Comparison of ENCODE assay signal across 8 cellular contexts in genomic region chr2:39128919-39129391, GRCh38. TPM values are rescaled to one million over a fixed set of nuclear protein-coding genes. Genes with fewer than 3 reads are reported as not detected.
A peak's percentile ranks its signal among the peaks of the same experiment; 100 is the strongest.
DNase-seq lines count a peak whose midpoint lies in the region; ATAC-seq, FAIRE-seq and TF ChIP-seq lines count a peak whose summit lies in the region.

No MANE protein-coding gene starts in this region.

- H3K4me2 ChIP-seq in OCI-LY7 (ENCODE audit: low read length) = peak overlapping the region; percentile 74

- TF ChIP-seq POLR2A in GM12891 (IDR thresholded peaks at IDR 0.05; ENCODE audit: low read depth, low read length) = no peak

- CTCF ChIA-PET in OCI-LY7 (lab: Charles Lee; ENCODE audit: unreplicated experiment) = no interaction called here

- no peaks in the 10 kb centered on the region for H3K9me3 ChIP-seq in OCI-LY7 (ENCODE audit: low read length)

- BruUV-seq in OCI-LY7 (replicated peaks; lab: Mats Ljungman, UMichigan) = no TSS peak

- H3K9me2 ChIP-seq in OCI-LY7 (ENCODE audit: insufficient read depth, low read length) = no peaks in the 10 kb centered on the region

- peak; percentile 53 for ATAC-seq in HG02678 (IDR thresholded peaks at IDR 0.05; ENCODE audit: unreplicated experiment)

- peak overlapping the region; percentile 77 for H3K27ac ChIP-seq in OCI-LY7 (ENCODE audit: low read depth, low read length, poor library complexity, severe bottlenecking)

- H2AFZ ChIP-seq in OCI-LY7 (ENCODE audit: low read length) = peak overlapping the region; percentile 92

- FAIRE-seq in GM12891 (lab: Jason Lieb, UNC) = no peak

- no peaks in the 10 kb centered on the region for H3K36me3 ChIP-seq in OCI-LY7 (ENCODE audit: insufficient read depth, low read length)

- intact Hi-C loops in OCI-LY7 (cut with micrococcal nuclease; ENCODE audit: unreplicated experiment) = loop anchor here (5.0 to 10.0 kb wide), 3 partner anchors 308 to 1464 kb away; partner anchors contain the start of gene MAP4K3

- no peaks in the 10 kb centered on the region for H4K20me1 ChIP-seq in OCI-LY7 (ENCODE audit: insufficient read depth, low read length)

- POLR2A ChIA-PET in OCI-LY7 (lab: Charles Lee) = interaction anchor here (0.6 to 2.5 kb wide), 6 partner anchors 10 to 525 kb away, joined by 3 to 19 read pairs (median 3); no protein-coding TSS in a partner anchor

- H3K4me3 ChIP-seq in OCI-LY7 (ENCODE audit: low read depth, low read length, poor library complexity, severe bottlenecking) = peak overlapping the region; percentile 47

- DNase-seq in GM12891 (ENCODE audit: insufficient read length, low spot score) (no peak), OCI-LY7 (ENCODE audit: low spot score) (peak; percentile 64), amniotic epithelial cell (ENCODE audit: low read depth) (peak; percentile 40), foreskin melanocyte (no peak), nucleus accumbens (lab: John Stamatoyannopoulos, UW) (no peak), SK-N-DZ (ENCODE audit: low spot score) (no peak)
- peak; percentile 56 to 60 for DNase-seq in stimulated activated CD8-positive, alpha-beta memory T cell treated with anti-CD3 and anti-CD28 coated beads, Interleukin-15, amount 100 ng/mL, for 48 hours (ENCODE audit: low read depth in 2 of 2)

- no peak for TF ChIP-seq CTCF in OCI-LY7 (conservative IDR thresholded peaks at IDR 0.05; ENCODE audit: low read length)

- H3K79me2 ChIP-seq in OCI-LY7 (ENCODE audit: insufficient read depth, low read depth, low read length) = no peaks in the 10 kb centered on the region

- H3K4me1 ChIP-seq in OCI-LY7 (ENCODE audit: insufficient read depth, low read length, poor library complexity, severe bottlenecking) = peaks cover 43% of the 10 kb centered on the region

TF ChIP-seq in GM12891, 5 proteins besides CTCF, POLR2A, EP300 and RAD21:
- TF ChIP-seq SPI1 (IDR thresholded peaks at IDR 0.05; ENCODE audit: low read depth, low read length) (peak; percentile 38; the same call in 1 of the 2 replicates), POLR2AphosphoS5 (IDR thresholded peaks at IDR 0.05; ENCODE audit: low read depth, low read length) (no peak), PAX5 (IDR thresholded peaks at IDR 0.05; ENCODE audit: insufficient read depth, low read length, severe bottlenecking) (no peak), TAF1 (IDR thresholded peaks at IDR 0.05; ENCODE audit: low read depth, low read length) (no peak), POU2F2 (IDR thresholded peaks at IDR 0.05; ENCODE audit: low read depth, low read length) (peak; percentile 45; the same call in 1 of the 2 replicates)

RNA-seq across cellular contexts. Expression of gene SOS1, which starts 8.1 kb away (rescaled TPM):
- 3.8 TPM for polyA plus RNA-seq in GM12891 (2012; ENCODE audit: low read depth, missing spikeins)
- total RNA-seq in OCI-LY7 (2014; rRNA removed; shearing (Covaris generic)) = 15.2 and 21.3 TPM in 2 replicates
- total RNA-seq in OCI-LY7 (2022) = 40.0 and 47.9 TPM in 2 replicates
- 8.6 and 9.0 TPM in 2 replicates for polyA plus RNA-seq in SK-N-DZ (2014; cell fraction: cytosol; rRNA removed)
- polyA plus RNA-seq in SK-N-DZ (2014; cell fraction: nucleus; rRNA removed) = 11.2 and 23.7 TPM in 2 replicates

Comparison
In these comparisons a context has a peak if more than half of its experiments do, and no peak if none do; other contexts are left out.
1. DNase-seq: peak in OCI-LY7 (single experiment), amniotic epithelial cell (single experiment) and stimulated activated CD8-positive, alpha-beta memory T cell treated with anti-CD3 and anti-CD28 coated beads, Interleukin-15, amount 100 ng/mL, for 48 hours (2 of 2); none in GM12891 (single experiment), foreskin melanocyte (single experiment), nucleus accumbens (0 of 56) and SK-N-DZ (single experiment).